ENCODE assay signal across 19 cellular contexts in the genomic region with DNA sequence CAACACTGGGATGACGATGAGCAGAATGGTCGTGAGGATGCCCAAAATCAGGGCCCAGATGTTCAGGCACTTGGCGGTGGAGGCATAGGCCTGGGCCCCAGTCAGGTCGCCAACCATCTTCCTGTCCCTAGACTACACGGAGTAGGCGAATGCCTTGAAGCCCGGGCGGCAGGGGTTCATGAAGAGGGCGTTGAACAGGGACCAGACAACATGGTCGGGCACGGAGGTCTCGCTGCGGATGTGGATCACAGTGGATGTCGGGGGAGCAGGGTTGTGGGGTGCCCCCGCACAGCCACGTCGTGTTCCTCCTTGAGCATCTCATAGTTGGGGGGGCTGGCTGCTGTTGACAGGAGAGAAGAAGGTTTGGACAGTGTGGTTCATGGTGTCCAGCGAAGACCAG. TPM values are rescaled to one million over a fixed set of nuclear protein-coding genes. Genes with fewer than 3 reads are reported as not detected.
DNase-seq lines count a peak whose midpoint lies in the region; ATAC-seq and TF ChIP-seq lines count a peak whose summit lies in the region.
"Had no signal": no experiment of that assay in that cellular context is flagged by ENCODE, and none has a peak within 500 bp of the region (broad histone marks: within the 10 kb centered on the region; RNA-seq: fewer than 3 reads in every experiment).

No MANE protein-coding gene starts in this region.

- peaks cover 47 to 53% of the 10 kb centered on the region in 2 donors for H3K4me1 Mint-ChIP-seq in natural killer cell treated with Interleukin-12 subunit alpha and Interleukin-12 subunit beta and Interleukin-15 and Interleukin-18, amount 100 ng/mL, for 72 hours (ENCODE audit: low read depth in 2 of 2)
- H3K4me1 Mint-ChIP-seq in natural killer cell = peaks cover 18 to 49% of the 10 kb centered on the region in 2 donors
- peaks cover 27 to 43% (median 43%) of the 10 kb centered on the region in 3 donors for H3K4me1 Mint-ChIP-seq in naive B cell

- no peaks in the 10 kb centered on the region for H3K36me3 Mint-ChIP-seq in natural killer cell treated with Interleukin-12 subunit alpha and Interleukin-12 subunit beta and Interleukin-15 and Interleukin-18, amount 100 ng/mL, for 72 hours
- H3K36me3 Mint-ChIP-seq in natural killer cell = no peaks in the 10 kb centered on the region
- no peaks in the 10 kb centered on the region for H3K36me3 Mint-ChIP-seq in naive B cell
- H3K36me3 Mint-ChIP-seq: CD4-positive, CD25-positive, alpha-beta regulatory T cell had no signal

- no peak for DNase-seq in natural killer cell treated with Interleukin-12 subunit alpha and Interleukin-12 subunit beta and Interleukin-15 and Interleukin-18, amount 100 ng/mL, for 72 hours (ENCODE audit: low spot score)
- no peak for DNase-seq in natural killer cell
- DNase-seq in Panc1 (ENCODE audit: low read depth, low spot score) = no peak
- no peak for DNase-seq in naive B cell
- DNase-seq in NCI-H187 treated with DMSO at 0.1 percent for 48 hours (lab: John Stamatoyannopoulos, UW) = no peak
- DNase-seq: CD4-positive, CD25-positive, alpha-beta regulatory T cell; DMS79; Kasumi-1; NCI-H1417; NCI-H1694 treated with DMSO at 0.1 percent for 48 hours; NCI-H446 treated with DMSO at 0.1 percent for 48 hours; NCI-H526 treated with DMSO at 0.1 percent for 48 hours; OCI-M1; SIG-M5; SK-N-SH had no signal

- no TSS peak for BruUV-seq in Panc1 (replicated peaks; lab: Mats Ljungman, UMichigan)

- no peak overlapping the region for H3K4me3 Mint-ChIP-seq in natural killer cell treated with Interleukin-12 subunit alpha and Interleukin-12 subunit beta and Interleukin-15 and Interleukin-18, amount 100 ng/mL, for 72 hours
- H3K4me3 Mint-ChIP-seq in natural killer cell (no peak overlapping the region), naive B cell (no peak overlapping the region)
- H3K4me3 Mint-ChIP-seq: B cell; CD4-positive, CD25-positive, alpha-beta regulatory T cell had no signal

- H3K27me3 ChIP-seq in Panc1 (ENCODE audit: control insufficient read depth, insufficient read depth, low read length) = no peaks in the 10 kb centered on the region

- CTCF ChIA-PET in Panc1 (lab: Charles Lee) = no interaction called here

- H3K27ac ChIP-seq in Panc1 (ENCODE audit: low read length) = peak overlapping the region; percentile 100

- intact Hi-C loops in natural killer cell (cut with micrococcal nuclease) (no loop called here), Panc1 (cut with micrococcal nuclease; ENCODE audit: unreplicated experiment) (no loop called here)

- POLR2A ChIA-PET in Panc1 (lab: Charles Lee) = no interaction called here

- H3K27me3 Mint-ChIP-seq in natural killer cell treated with Interleukin-12 subunit alpha and Interleukin-12 subunit beta and Interleukin-15 and Interleukin-18, amount 100 ng/mL, for 72 hours = peaks cover 5% of the 10 kb centered on the region in 2 donors
- H3K27me3 Mint-ChIP-seq in natural killer cell (ENCODE audit: low read depth in 2 of 2) = peaks cover 0 to 7% of the 10 kb centered on the region in 2 donors
- H3K27me3 Mint-ChIP-seq in naive B cell = no peaks in the 10 kb centered on the region
- H3K27me3 Mint-ChIP-seq: B cell had no signal

- no peaks in the 10 kb centered on the region for H3K9me3 ChIP-seq in Panc1 (ENCODE audit: control insufficient read depth, insufficient read depth, low read depth, low read length)
- H3K9me3 ChIP-seq: SK-N-SH had no signal

- H3K36me3 ChIP-seq in Panc1 (ENCODE audit: control insufficient read depth, insufficient read depth, low read length) = no peaks in the 10 kb centered on the region; the same call in 1 of the 2 replicates

- peaks cover 88% of the 10 kb centered on the region for H3K4me1 ChIP-seq in Panc1 (ENCODE audit: control insufficient read depth, insufficient read depth, low read length)

- ATAC-seq in natural killer cell treated with Interleukin-12 subunit alpha and Interleukin-12 subunit beta and Interleukin-15 and Interleukin-18, amount 100 ng/mL, for 72 hours = no peak
- ATAC-seq in natural killer cell = no peak
- no peak for ATAC-seq in Panc1
- ATAC-seq in naive B cell (ENCODE audit: low read depth in 2 of 2) = no peak
- ATAC-seq in HG02938 (IDR thresholded peaks at IDR 0.05; ENCODE audit: unreplicated experiment) = no peak
- no peak for ATAC-seq in HG02870 (IDR thresholded peaks at IDR 0.05; ENCODE audit: unreplicated experiment)

- no peak for TF ChIP-seq CTCF in natural killer cell (IDR thresholded peaks at IDR 0.05)
- no peak for TF ChIP-seq CTCF in Panc1 (IDR thresholded peaks at IDR 0.05)

- in situ Hi-C loops in Panc1 (cut with HindIII; ENCODE audit: low pct_unique_long_range_greater_than_20kb, low sequenced_read_pairs) = no loop called here

- no peak overlapping the region for H3K4me3 ChIP-seq in Panc1 (ENCODE audit: low read depth in 2 of 2, low read length in 2 of 2)

- H3K27ac Mint-ChIP-seq in natural killer cell treated with Interleukin-12 subunit alpha and Interleukin-12 subunit beta and Interleukin-15 and Interleukin-18, amount 100 ng/mL, for 72 hours = peak overlapping the region; percentile 10 to 80
- no peak overlapping the region for H3K27ac Mint-ChIP-seq in natural killer cell
- peak overlapping the region in 4 of 6 donors; percentile 4 to 86 (median 55) for H3K27ac Mint-ChIP-seq in naive B cell

- H3K9me3 Mint-ChIP-seq in natural killer cell treated with Interleukin-12 subunit alpha and Interleukin-12 subunit beta and Interleukin-15 and Interleukin-18, amount 100 ng/mL, for 72 hours = peaks cover 3% of the 10 kb centered on the region
- H3K9me3 Mint-ChIP-seq in natural killer cell = no peaks in the 10 kb centered on the region
- H3K9me3 Mint-ChIP-seq in naive B cell = peaks cover 0 to 1% (median 0%) of the 10 kb centered on the region in 7 donors

RNA-seq across cellular contexts. Expression of a gene that starts 9.5 kb away (rescaled TPM):
- not detected for total RNA-seq in natural killer cell treated with Interleukin-12 subunit alpha and Interleukin-12 subunit beta and Interleukin-15 and Interleukin-18, amount 100 ng/mL, for 72 hours
- total RNA-seq in natural killer cell (1 to 10 TPM in 2 of 3 donors, not detected in 1; 1.1 to 1.2 TPM), Panc1 (2021; ENCODE audit: unreplicated experiment) (69.8 TPM)
- polyA plus RNA-seq in Panc1 (2012; ENCODE audit: insufficient read length) = 49.0 TPM
- polyA plus RNA-seq in naive B cell (ENCODE audit: low read depth in 6 of 6) = under 1 TPM in 1 of 6 donors, not detected in 5; 0.25 TPM
- total RNA-seq: B cell, MCF 10A had no signal
- polyA plus RNA-seq: CD4-positive, CD25-positive, alpha-beta regulatory T cell had no signal

Comparison
In these comparisons a context has a peak if more than half of its experiments do, and no peak if none do; other contexts are left out.
1. H3K27ac Mint-ChIP-seq: peak in natural killer cell treated with Interleukin-12 subunit alpha and Interleukin-12 subunit beta and Interleukin-15 and Interleukin-18, amount 100 ng/mL, for 72 hours (2 of 2) and naive B cell (4 of 6); none in natural killer cell (0 of 2).
2. RNA of a gene that starts 9.5 kb away (total RNA-seq): 69.8 TPM in Panc1 (single experiment); 1.1 to 1.2 TPM in natural killer cell and not detected in natural killer cell treated with Interleukin-12 subunit alpha and Interleukin-12 subunit beta and Interleukin-15 and Interleukin-18, amount 100 ng/mL, for 72 hours; every median in the first group is over 10 times any median in the second.